1 cellular context compared by ENCODE assay signal in genomic region chr2:127386764-127387654, GRCh38.
A peak's percentile ranks its signal among the peaks of the same experiment; 100 is the strongest.
TF ChIP-seq lines count a peak whose summit lies in the region.

No MANE protein-coding gene starts in this region.

TF ChIP-seq in HCT116, 20 proteins besides CTCF, POLR2A, EP300 and RAD21 (continued from another document):
- TF ChIP-seq REST (IDR thresholded peaks at IDR 0.05; ENCODE audit: low read depth): no peak
- TF ChIP-seq EZH2 (IDR thresholded peaks at IDR 0.05): no peak
- peak; percentile 30 for TF ChIP-seq TCF7L2 (IDR thresholded peaks at IDR 0.05; ENCODE audit: borderline replicate concordance, extremely low read depth, insufficient read depth, insufficient read length)
- TF ChIP-seq POLR2AphosphoS5 (IDR thresholded peaks at IDR 0.05; ENCODE audit: low read depth, low read length): no peak; the same call in 1 of the 2 replicates
- TF ChIP-seq CBX3 (IDR thresholded peaks at IDR 0.05; ENCODE audit: low read depth): no peak
